Comparison of ENCODE assay signal across 18 cellular contexts in the genomic region with DNA sequence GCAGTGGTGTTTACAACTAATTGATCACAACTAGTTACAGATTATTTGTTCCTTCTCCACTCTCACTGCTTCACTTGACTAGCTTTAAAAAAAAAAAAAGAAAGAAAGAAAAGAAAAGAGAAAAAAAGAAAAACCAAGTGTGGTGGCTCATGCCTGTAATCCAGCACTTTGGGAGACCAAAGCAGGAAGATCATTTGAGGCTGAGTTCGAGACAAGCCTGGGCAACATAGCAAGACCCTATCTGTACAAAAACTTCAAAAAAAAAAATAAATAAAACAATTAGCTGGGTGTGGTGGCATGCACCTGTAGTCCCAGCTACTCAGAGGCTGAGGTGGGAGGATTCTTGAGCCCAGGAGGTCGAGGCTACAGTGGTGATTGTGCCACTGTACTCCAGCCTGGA. TPM values are rescaled to one million over a fixed set of nuclear protein-coding genes. Genes with fewer than 3 reads are reported as not detected.
DNase-seq lines count a peak whose midpoint lies in the region; ATAC-seq and TF ChIP-seq lines count a peak whose summit lies in the region.
"Had no signal": no experiment of that assay in that cellular context is flagged by ENCODE, and none has a peak within 500 bp of the region (broad histone marks: within the 10 kb centered on the region; RNA-seq: fewer than 3 reads in every experiment).

No MANE protein-coding gene starts in this region.

- in situ Hi-C loops in Caki2 (cut with HindIII; ENCODE audit: low pct_unique_long_range_greater_than_20kb, low sequenced_read_pairs), result no loop called here

- POLR2A ChIA-PET in T-cell (lab: Charles Lee), result no interaction called here
- POLR2A ChIA-PET in naive thymus-derived CD8-positive, alpha-beta T cell (lab: Charles Lee), result interaction anchor here (0.8 kb wide), 1 partner anchor 9 kb away, joined by 3 read pairs; no protein-coding TSS in a partner anchor

- peaks cover 37% of the 10 kb centered on the region for H3K4me1 ChIP-seq in CD4-positive, CD25-positive, alpha-beta regulatory T cell (ENCODE audit: control insufficient read depth, insufficient read depth, low read length, poor library complexity, severe bottlenecking)
- H3K4me1 ChIP-seq in mucosa of descending colon (ENCODE audit: low read depth), result peaks cover 17% of the 10 kb centered on the region
- peaks cover 50% of the 10 kb centered on the region for H3K4me1 ChIP-seq in osteoblast (ENCODE audit: insufficient read depth, low read length)

- peak overlapping the region; percentile 4 for H3K4me3 ChIP-seq in CD4-positive, CD25-positive, alpha-beta regulatory T cell (ENCODE audit: low read depth, low read length)
- H3K4me3 ChIP-seq in mucosa of descending colon (no peak overlapping the region), osteoblast (ENCODE audit: insufficient read depth, low read length) (no peak overlapping the region)

- TF ChIP-seq CTCF in mucosa of descending colon (IDR thresholded peaks at IDR 0.05) (no peak), osteoblast (IDR thresholded peaks at IDR 0.05; ENCODE audit: extremely low read depth, low read depth, low read length) (no peak)

- CTCF ChIA-PET in T-cell (lab: Charles Lee), result interaction anchor here in 1 of 2 donors (0.6 kb wide), 2 partner anchors 63 to 751 kb away, joined by 3 to 9 read pairs; no protein-coding TSS in a partner anchor

- no peaks in the 10 kb centered on the region for H3K9me3 ChIP-seq in CD4-positive, CD25-positive, alpha-beta regulatory T cell (ENCODE audit: control insufficient read depth in 2 of 2, low read length in 2 of 2)
- H3K9me3 ChIP-seq in mucosa of descending colon, result no peaks in the 10 kb centered on the region
- H3K9me3 ChIP-seq in osteoblast (ENCODE audit: low read depth, low read length), result no peaks in the 10 kb centered on the region
- H3K9me3 ChIP-seq: SK-N-SH had no signal

- H2AFZ ChIP-seq in osteoblast (ENCODE audit: low read length), result no peak overlapping the region

- peaks cover 57% of the 10 kb centered on the region for H4K20me1 ChIP-seq in osteoblast (ENCODE audit: insufficient read depth, low read length)

- no peaks in the 10 kb centered on the region for H3K36me3 Mint-ChIP-seq in CD4-positive, CD25-positive, alpha-beta regulatory T cell
- peaks cover 5% of the 10 kb centered on the region for H3K36me3 Mint-ChIP-seq in T-cell
- H3K36me3 Mint-ChIP-seq in naive thymus-derived CD8-positive, alpha-beta T cell, result peaks cover 0 to 2% (median 0%) of the 10 kb centered on the region in 3 donors

- peaks cover 4% of the 10 kb centered on the region for H3K27me3 Mint-ChIP-seq in CD4-positive, CD25-positive, alpha-beta regulatory T cell
- H3K27me3 Mint-ChIP-seq in T-cell, result no peaks in the 10 kb centered on the region
- H3K27me3 Mint-ChIP-seq in naive thymus-derived CD8-positive, alpha-beta T cell, result no peaks in the 10 kb centered on the region
- H3K27me3 Mint-ChIP-seq: B cell had no signal

- peaks cover 21 to 60% (median 43%) of the 10 kb centered on the region in 4 donors for H3K4me1 Mint-ChIP-seq in CD4-positive, CD25-positive, alpha-beta regulatory T cell
- peaks cover 39 to 58% (median 55%) of the 10 kb centered on the region in 3 donors for H3K4me1 Mint-ChIP-seq in T-cell
- H3K4me1 Mint-ChIP-seq in naive thymus-derived CD8-positive, alpha-beta T cell, result peaks cover 29 to 46% (median 44%) of the 10 kb centered on the region in 4 donors

- H3K27ac Mint-ChIP-seq in CD4-positive, CD25-positive, alpha-beta regulatory T cell, result peak overlapping the region in 1 of 3 donors; percentile 51
- H3K27ac Mint-ChIP-seq in T-cell, result peak overlapping the region; percentile 39 to 82
- peak overlapping the region in 8 of 10 donors; percentile 5 to 95 (median 38) for H3K27ac Mint-ChIP-seq in naive thymus-derived CD8-positive, alpha-beta T cell
- H3K27ac Mint-ChIP-seq: B cell had no signal

- no peaks in the 10 kb centered on the region for H3K27me3 ChIP-seq in CD4-positive, CD25-positive, alpha-beta regulatory T cell (ENCODE audit: control insufficient read depth, insufficient read depth, low read length)
- no peaks in the 10 kb centered on the region for H3K27me3 ChIP-seq in osteoblast (ENCODE audit: insufficient read depth, low read length)

- no peaks in the 10 kb centered on the region for H3K36me3 ChIP-seq in CD4-positive, CD25-positive, alpha-beta regulatory T cell (ENCODE audit: control insufficient read depth, insufficient read depth, low read length)
- H3K36me3 ChIP-seq in mucosa of descending colon (ENCODE audit: low read depth) (no peaks in the 10 kb centered on the region), osteoblast (ENCODE audit: insufficient read depth, low read length) (no peaks in the 10 kb centered on the region)

- no peak for DNase-seq in CD4-positive, CD25-positive, alpha-beta regulatory T cell
- DNase-seq in Caki2 (ENCODE audit: low read depth) (peak; percentile 16), T-cell (no peak), mucosa of descending colon (no peak), osteoblast (ENCODE audit: insufficient read length, low spot score, missing footprints) (no peak)
- DNase-seq in naive thymus-derived CD8-positive, alpha-beta T cell, result no peak
- DNase-seq: COR-L47, NCI-H1092 treated with DMSO at 0.1 percent for 48 hours, NCI-H1694, NCI-H2107, NCI-H446, SK-N-SH had no signal

- no peak overlapping the region for H3K4me2 ChIP-seq in osteoblast (ENCODE audit: insufficient read depth, low read length)

- H3K27ac ChIP-seq in CD4-positive, CD25-positive, alpha-beta regulatory T cell (ENCODE audit: insufficient read depth, low read length, poor library complexity, severe bottlenecking), result no peak overlapping the region
- H3K27ac ChIP-seq in osteoblast (ENCODE audit: low read depth, low read length), result no peak overlapping the region

- intact Hi-C loops in mucosa of descending colon (cut with DNase I, micrococcal nuclease), result no loop called here

- no peak for ATAC-seq in CD4-positive, CD25-positive, alpha-beta regulatory T cell (ENCODE audit: low read depth in 2 of 2)
- ATAC-seq in T-cell (replicated peaks in 1 of 4) (no peak), mucosa of descending colon (no peak), GM19463 (IDR thresholded peaks at IDR 0.05; ENCODE audit: unreplicated experiment) (no peak), HG03565 (IDR thresholded peaks at IDR 0.05; ENCODE audit: unreplicated experiment) (no peak)
- no peak for ATAC-seq in naive thymus-derived CD8-positive, alpha-beta T cell
- ATAC-seq: GM12878, Panc1, Right ventricle myocardium inferior had no signal

- H3K4me3 Mint-ChIP-seq in CD4-positive, CD25-positive, alpha-beta regulatory T cell, result peak overlapping the region in 2 of 4 donors; percentile 12 to 58
- peak overlapping the region in 1 of 3 donors; percentile 47 for H3K4me3 Mint-ChIP-seq in T-cell
- H3K4me3 Mint-ChIP-seq in naive thymus-derived CD8-positive, alpha-beta T cell, result peak overlapping the region in 5 of 10 donors; percentile 20 to 68 (median 46)
- H3K4me3 Mint-ChIP-seq: B cell had no signal

- peaks cover 85% of the 10 kb centered on the region for H3K79me2 ChIP-seq in osteoblast (ENCODE audit: insufficient read depth, low read length)

- no peaks in the 10 kb centered on the region for H3K9me3 Mint-ChIP-seq in CD4-positive, CD25-positive, alpha-beta regulatory T cell
- H3K9me3 Mint-ChIP-seq in T-cell, result no peaks in the 10 kb centered on the region
- no peaks in the 10 kb centered on the region for H3K9me3 Mint-ChIP-seq in naive thymus-derived CD8-positive, alpha-beta T cell

RNA-seq across cellular contexts. Expression of a gene that starts 4.2 kb away (rescaled TPM):
- total RNA-seq in CD4-positive, CD25-positive, alpha-beta regulatory T cell, result 25.9 TPM
- 10 to 100 TPM in 1 of 4 donors, 1 to 10 TPM in 3; 5.9 to 17.4 (median 7.7) TPM for polyA plus RNA-seq in CD4-positive, CD25-positive, alpha-beta regulatory T cell
- total RNA-seq in Caki2 (2014; rRNA removed; shearing (Covaris generic); ENCODE audit: low replicate concordance), result 4.8 and 5.7 TPM in 2 replicates
- total RNA-seq in T-cell (10 to 100 TPM; 13.2 to 23.1 (median 17.3) TPM), mucosa of descending colon (10 to 100 TPM; 28.7 to 50.9 (median 34.0) TPM), osteoblast (35.5 and 38.6 TPM in 2 replicates)
- 10 to 100 TPM; 11.0 to 12.9 TPM for total RNA-seq in naive thymus-derived CD8-positive, alpha-beta T cell
- 10 to 100 TPM in 1 of 3 donors, 1 to 10 TPM in 2; 3.7 to 15.0 (median 7.6) TPM for polyA plus RNA-seq in naive thymus-derived CD8-positive, alpha-beta T cell

RNA-seq across cellular contexts. Expression of a gene that starts 58.7 kb away (rescaled TPM):
- 44.4 TPM for total RNA-seq in CD4-positive, CD25-positive, alpha-beta regulatory T cell
- 10 to 100 TPM; 47.6 to 63.2 (median 51.1) TPM for polyA plus RNA-seq in CD4-positive, CD25-positive, alpha-beta regulatory T cell
- total RNA-seq in Caki2 (2014; rRNA removed; shearing (Covaris generic); ENCODE audit: low replicate concordance), result 56.1 and 97.9 TPM in 2 replicates
- total RNA-seq in T-cell (10 to 100 TPM; 30.3 to 42.5 (median 37.8) TPM), mucosa of descending colon (10 to 100 TPM; 18.6 to 33.2 (median 24.6) TPM), osteoblast (17.4 and 18.0 TPM in 2 replicates)
- total RNA-seq in naive thymus-derived CD8-positive, alpha-beta T cell, result 10 to 100 TPM; 41.8 to 44.5 TPM
- 10 to 100 TPM; 72.4 to 77.6 (median 72.8) TPM for polyA plus RNA-seq in naive thymus-derived CD8-positive, alpha-beta T cell

RNA-seq across cellular contexts. Expression of a gene that starts 58.7 kb away (rescaled TPM):
- total RNA-seq in CD4-positive, CD25-positive, alpha-beta regulatory T cell, result 79.4 TPM
- 100 to 1,000 TPM; 210 to 227 (median 218) TPM for polyA plus RNA-seq in CD4-positive, CD25-positive, alpha-beta regulatory T cell
- total RNA-seq in Caki2 (2014; rRNA removed; shearing (Covaris generic); ENCODE audit: low replicate concordance), result 191 and 253 TPM in 2 replicates
- total RNA-seq in T-cell (100 to 1,000 TPM in 3 of 5 donors, 10 to 100 TPM in 2; 64.8 to 138 (median 124) TPM), mucosa of descending colon (100 to 1,000 TPM in 1 of 3 donors, 10 to 100 TPM in 2; 88.5 to 107 (median 94.5) TPM), osteoblast (48.0 and 52.1 TPM in 2 replicates)
- 100 to 1,000 TPM; 126 to 137 TPM for total RNA-seq in naive thymus-derived CD8-positive, alpha-beta T cell
- polyA plus RNA-seq in naive thymus-derived CD8-positive, alpha-beta T cell, result 100 to 1,000 TPM; 165 to 192 (median 184) TPM
